In the genomic region with DNA sequence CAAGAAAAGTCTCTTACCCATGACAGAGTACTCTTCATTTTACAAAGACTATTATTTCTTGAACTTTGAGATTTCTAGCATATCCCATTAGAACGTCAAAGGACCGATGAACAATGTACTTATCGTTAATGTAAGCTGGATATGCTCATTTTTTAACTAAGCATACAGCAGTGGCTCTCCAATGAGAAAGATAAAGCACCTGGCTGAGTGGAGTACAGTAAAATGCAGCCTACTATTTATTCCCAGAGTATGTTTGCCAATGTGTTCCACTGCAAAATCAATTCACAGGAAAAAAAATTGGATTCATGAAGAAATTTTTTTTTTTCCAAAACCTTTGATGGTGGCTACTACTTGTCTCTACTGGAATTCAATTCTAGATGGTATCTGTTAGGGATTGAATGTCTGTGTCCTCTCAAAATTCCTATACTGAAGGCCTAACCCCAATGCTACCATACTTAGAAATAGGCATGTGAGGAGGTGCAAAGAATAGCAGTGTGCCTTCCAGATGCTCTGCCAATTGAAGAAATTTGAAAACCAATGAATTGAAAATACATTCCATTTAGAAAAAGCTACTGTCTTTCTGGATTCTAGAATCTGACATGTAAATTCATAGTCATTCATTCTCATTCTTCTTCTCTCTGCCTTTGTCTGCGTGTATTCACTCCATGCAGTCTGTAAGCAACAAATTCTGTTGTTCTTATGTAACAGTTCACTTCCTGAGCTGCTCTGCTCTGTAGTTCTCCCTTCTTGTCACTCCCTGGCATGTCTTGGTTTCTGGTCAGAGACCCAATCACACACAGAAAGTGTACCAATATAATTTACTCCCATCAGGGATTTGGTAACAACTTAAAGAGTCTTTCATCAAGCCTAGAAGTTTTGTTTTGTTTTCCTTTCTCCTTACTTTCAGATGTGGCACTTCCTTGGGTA, we compare ENCODE assay signal across 28 cellular contexts.
DNase-seq lines count a peak whose midpoint lies in the region; ATAC-seq and TF ChIP-seq lines count a peak whose summit lies in the region.
"Had no signal": no experiment of that assay in that cellular context is flagged by ENCODE, and none has a peak within 500 bp of the region (broad histone marks: within the 10 kb centered on the region; RNA-seq: fewer than 3 reads in every experiment).

No MANE protein-coding gene starts in this region.

- no peak for TF ChIP-seq POLR2A in NB4 (IDR thresholded peaks at IDR 0.05; ENCODE audit: extremely low read depth, insufficient read length)

- no peaks in the 10 kb centered on the region for H3K9me3 Mint-ChIP-seq in naive thymus-derived CD8-positive, alpha-beta T cell
- H3K9me3 Mint-ChIP-seq: activated T-cell treated with anti-CD3 and anti-CD28 coated beads, Interleukin-2, amount 50 U/mL, for 72 hours; CD4-positive, CD25-positive, alpha-beta regulatory T cell; endodermal cell; stimulated activated naive CD8-positive, alpha-beta T cell treated with anti-CD3 and anti-CD28 coated beads, Interleukin-15, Interleukin-2, amounts not matched to agents 100 ng/mL and 50 ng/mL, for 24 hours had no signal

- H3K4me3 ChIP-seq in NB4 (ENCODE audit: low read depth, low read length) (no peak overlapping the region), fibroblast of pulmonary artery (replicated peaks; ENCODE audit: low read depth, low read length) (no peak overlapping the region)
- H3K4me3 ChIP-seq: ascending aorta, esophagus muscularis mucosa, psoas muscle, testis had no signal

- peaks cover 9 to 50% (median 33%) of the 10 kb centered on the region in 3 donors for H3K36me3 Mint-ChIP-seq in naive thymus-derived CD8-positive, alpha-beta T cell

- POLR2A ChIA-PET in naive thymus-derived CD8-positive, alpha-beta T cell (lab: Charles Lee) = no interaction called here

- no peak overlapping the region for H3K27ac Mint-ChIP-seq in naive thymus-derived CD8-positive, alpha-beta T cell
- H3K27ac Mint-ChIP-seq: activated T-cell treated with anti-CD3 and anti-CD28 coated beads, Interleukin-2, amount 50 U/mL, for 72 hours; CD4-positive, CD25-positive, alpha-beta regulatory T cell; endodermal cell; stimulated activated naive CD8-positive, alpha-beta T cell treated with anti-CD3 and anti-CD28 coated beads, Interleukin-15, Interleukin-2, amounts not matched to agents 100 ng/mL and 50 ng/mL, for 24 hours had no signal

- peaks cover 0 to 2% (median 0%) of the 10 kb centered on the region in 4 donors for H3K4me1 Mint-ChIP-seq in naive thymus-derived CD8-positive, alpha-beta T cell

- no peak overlapping the region for H3K4me3 Mint-ChIP-seq in naive thymus-derived CD8-positive, alpha-beta T cell
- H3K4me3 Mint-ChIP-seq: activated T-cell treated with anti-CD3 and anti-CD28 coated beads, Interleukin-2, amount 50 U/mL, for 72 hours; endodermal cell; stimulated activated naive CD8-positive, alpha-beta T cell treated with anti-CD3 and anti-CD28 coated beads, Interleukin-15, Interleukin-2, amounts not matched to agents 100 ng/mL and 50 ng/mL, for 24 hours had no signal

- DNase-seq in G401 (ENCODE audit: low spot score) (peak; percentile 41), NB4 (ENCODE audit: low read depth) (peak; percentile 62), SKM-1 treated with dmso at 0.1 percent for 144 hours (lab: John Stamatoyannopoulos, UW; ENCODE audit: unreplicated experiment) (peak; percentile 16), fibroblast of pulmonary artery (ENCODE audit: low read depth) (peak; percentile 22), HPDE6-E6E7 (ENCODE audit: extremely low spot score) (no peak), glomerular visceral epithelial cell (ENCODE audit: extremely low spot score) (no peak)
- DNase-seq in naive thymus-derived CD8-positive, alpha-beta T cell = no peak
- DNase-seq in central memory CD4-positive, alpha-beta T cell = no peak
- DNase-seq: activated CD4-positive, alpha-beta T cell treated with anti-CD3 and anti-CD28 coated beads, Interleukin-2, amount 50 U/mL, for 48 hours; activated CD4-positive, CD25-positive, alpha-beta regulatory T cell; activated T-cell treated with anti-CD3 and anti-CD28 coated beads, Interleukin-2, amount 50 U/mL, for 72 hours; CD4-positive, CD25-positive, alpha-beta regulatory T cell; endodermal cell; foreskin melanocyte; H7; kidney; NCI-H1092 treated with DMSO at 0.1 percent for 48 hours; NCI-H1694 treated with DMSO at 0.1 percent for 48 hours; NCI-H2171; PC-3; psoas muscle; stimulated activated CD8-positive, alpha-beta memory T cell treated with anti-CD3 and anti-CD28 coated beads, Interleukin-4, amount 100 ng/mL, for 48 hours; SW 1271; testis had no signal

- no peaks in the 10 kb centered on the region for H3K27me3 Mint-ChIP-seq in naive thymus-derived CD8-positive, alpha-beta T cell
- H3K27me3 Mint-ChIP-seq: CD4-positive, CD25-positive, alpha-beta regulatory T cell; stimulated activated naive CD8-positive, alpha-beta T cell treated with anti-CD3 and anti-CD28 coated beads, Interleukin-15, Interleukin-2, amounts not matched to agents 100 ng/mL and 50 ng/mL, for 24 hours had no signal

- ATAC-seq in naive thymus-derived CD8-positive, alpha-beta T cell = no peak
- ATAC-seq: activated T-cell treated with anti-CD3 and anti-CD28 coated beads, Interleukin-2, amount 50 U/mL, for 72 hours; PC-3; psoas muscle; sciatic nerve had no signal

- TF ChIP-seq CTCF in NB4 (IDR thresholded peaks at IDR 0.05; ENCODE audit: low read depth, low read length) (no peak), fibroblast of pulmonary artery (IDR thresholded peaks at IDR 0.05; ENCODE audit: low read length, missing control alignments) (no peak)

- in situ Hi-C loops in G401 (cut with HindIII; ENCODE audit: low sequenced_read_pairs) = no loop called here

Comparison
In these comparisons a context has a peak if more than half of its experiments do, and no peak if none do; other contexts are left out.
1. DNase-seq: peak in G401 (single experiment), NB4 (single experiment), SKM-1 treated with dmso at 0.1 percent for 144 hours (single experiment) and fibroblast of pulmonary artery (single experiment); none in HPDE6-E6E7 (single experiment), naive thymus-derived CD8-positive, alpha-beta T cell (0 of 10), glomerular visceral epithelial cell (single experiment) and central memory CD4-positive, alpha-beta T cell (single experiment).